ENCODE assay signal across 35 cellular contexts in the genomic region with DNA sequence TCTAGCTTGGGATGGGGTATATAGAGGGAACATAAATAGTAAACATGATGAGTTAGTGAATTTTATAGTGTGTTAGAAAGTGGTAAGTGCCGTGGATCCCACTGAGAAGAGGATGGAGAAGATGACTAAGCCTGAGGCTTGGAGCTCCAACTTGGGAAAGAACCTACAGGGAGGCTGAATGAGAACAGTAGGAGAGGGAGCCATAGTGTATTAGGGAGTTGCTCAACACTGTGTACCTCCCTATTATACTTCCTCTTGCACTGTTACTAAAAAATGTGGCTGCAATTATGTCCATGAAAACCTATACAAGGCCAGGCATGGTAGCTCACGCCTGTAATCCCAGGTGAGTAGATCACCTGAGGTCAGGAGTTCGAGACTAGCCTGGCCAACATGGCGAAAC. TPM values are rescaled to one million over a fixed set of nuclear protein-coding genes. Genes with fewer than 3 reads are reported as not detected.
"Had no signal": no experiment of that assay in that cellular context is flagged by ENCODE, and none has a peak within 500 bp of the region (broad histone marks: within the 10 kb centered on the region; RNA-seq: fewer than 3 reads in every experiment).

No MANE protein-coding gene starts in this region.

- DNase-seq: activated B cell treated with CpG ODN at 0.5 μM for 24 hours; activated CD4-positive, alpha-beta T cell treated with anti-CD3 and anti-CD28 coated beads, Interleukin-2, amount 50 U/mL, for 1 hour; activated CD8-positive, alpha-beta T cell treated with anti-CD3 and anti-CD28 coated beads, Interleukin-2, amount 10 ng/mL, durations not matched to agents 7 days and 5 days; activated effector memory CD4-positive, alpha-beta T cell treated with anti-CD3 and anti-CD28 coated beads, Interleukin-2, amount 50 U/mL, for 16 hours; activated naive CD4-positive, alpha-beta T cell treated with anti-CD3 and anti-CD28 coated beads for 36 hours; activated naive CD8-positive, alpha-beta T cell treated with anti-CD3 and anti-CD28 coated beads for 36 hours; activated T-cell treated with anti-CD3 and anti-CD28 coated beads for 4 hours; activated T-cell treated with anti-CD3 and anti-CD28 coated beads, Interleukin-2, amount 50 U/mL, for 72 hours; adrenal gland; caudate nucleus; cortex of kidney; gastrocnemius medialis; hippocampal formation; left colon; naive thymus-derived CD8-positive, alpha-beta T cell; nucleus accumbens; pancreas; sigmoid colon; small intestine; stimulated activated CD4-positive, alpha-beta T cell treated with anti-CD3 and anti-CD28 coated beads, Interleukin-4, amount 100 ng/mL, for 24 hours; T-helper 17 cell; T1000; trophoblast cell; uterus had no signal

- H3K36me3 ChIP-seq: adrenal gland, ascending aorta, esophagus muscularis mucosa, gastrocnemius medialis, pancreas, prostate gland, sigmoid colon, thoracic aorta, uterus had no signal

- FAIRE-seq: endothelial cell of umbilical vein, keratinocyte, pancreas, small intestine had no signal

- H3K4me1 ChIP-seq: pancreas, prostate gland, uterus had no signal

- H3K27ac ChIP-seq: adrenal gland, ascending aorta, esophagus muscularis mucosa, gastrocnemius medialis, pancreas, prostate gland, sigmoid colon, thoracic aorta, uterus had no signal

- H3K27me3 ChIP-seq: adrenal gland, ascending aorta, esophagus muscularis mucosa, pancreas, sigmoid colon, uterus had no signal

- ATAC-seq: activated CD8-positive, alpha-beta T cell treated with anti-CD3 and anti-CD28 coated beads, Interleukin-2, amount 10 ng/mL, durations not matched to agents 7 days and 5 days; activated T-cell treated with anti-CD3 and anti-CD28 coated beads, Interleukin-2, amount 50 U/mL, for 72 hours; gastrocnemius medialis; left colon; naive thymus-derived CD8-positive, alpha-beta T cell; pancreas; stimulated activated effector memory CD8-positive, alpha-beta T cell treated with anti-CD3 and anti-CD28 coated beads, Interleukin-12 subunit alpha, Interleukin-12 subunit beta, amount 100 ng/mL, for 72 hours; T-helper 17 cell had no signal

- H3K9me3 ChIP-seq: adrenal gland, ascending aorta, esophagus muscularis mucosa, gastrocnemius medialis, pancreas, prostate gland, sigmoid colon, thoracic aorta, uterus had no signal

- H3K4me3 ChIP-seq: adrenal gland, ascending aorta, esophagus muscularis mucosa, gastrocnemius medialis, pancreas, prostate gland, sigmoid colon, thoracic aorta, uterus had no signal

RNA-seq across cellular contexts. Expression of gene SLC19A3, which starts 2.9 kb away (rescaled TPM):
- total RNA-seq: activated B cell treated with CpG ODN at 0.5 μM for 24 hours; activated CD8-positive, alpha-beta T cell treated with anti-CD3 and anti-CD28 coated beads, Interleukin-2, amount 10 ng/mL, durations not matched to agents 7 days and 5 days; activated naive CD4-positive, alpha-beta T cell treated with anti-CD3 and anti-CD28 coated beads for 36 hours; activated naive CD8-positive, alpha-beta T cell treated with anti-CD3 and anti-CD28 coated beads for 36 hours; activated T-cell treated with anti-CD3 and anti-CD28 coated beads, Interleukin-2, amount 50 U/mL, for 72 hours; endothelial cell of umbilical vein; naive thymus-derived CD8-positive, alpha-beta T cell; T-helper 17 cell had no signal
- polyA plus RNA-seq: naive thymus-derived CD8-positive, alpha-beta T cell had no signal

RNA-seq across cellular contexts. Expression of gene SCYGR6, which starts 3.9 kb away (rescaled TPM):
- total RNA-seq: activated B cell treated with CpG ODN at 0.5 μM for 24 hours; activated CD8-positive, alpha-beta T cell treated with anti-CD3 and anti-CD28 coated beads, Interleukin-2, amount 10 ng/mL, durations not matched to agents 7 days and 5 days; activated naive CD4-positive, alpha-beta T cell treated with anti-CD3 and anti-CD28 coated beads for 36 hours; activated naive CD8-positive, alpha-beta T cell treated with anti-CD3 and anti-CD28 coated beads for 36 hours; activated T-cell treated with anti-CD3 and anti-CD28 coated beads, Interleukin-2, amount 50 U/mL, for 72 hours; adrenal gland; ascending aorta; chondrocyte; endothelial cell of umbilical vein; esophagus muscularis mucosa; gastrocnemius medialis; left colon; naive thymus-derived CD8-positive, alpha-beta T cell; neural crest cell; pancreas; prostate gland; sigmoid colon; subcutaneous adipose tissue; T-helper 17 cell; thoracic aorta; uterus had no signal
- polyA plus RNA-seq: adrenal gland; endothelial cell of umbilical vein; keratinocyte; naive thymus-derived CD8-positive, alpha-beta T cell; pancreas; sigmoid colon; small intestine had no signal

RNA-seq across cellular contexts. Expression of gene SCYGR7, which starts 7.5 kb away (rescaled TPM):
- total RNA-seq: activated B cell treated with CpG ODN at 0.5 μM for 24 hours; activated CD8-positive, alpha-beta T cell treated with anti-CD3 and anti-CD28 coated beads, Interleukin-2, amount 10 ng/mL, durations not matched to agents 7 days and 5 days; activated naive CD4-positive, alpha-beta T cell treated with anti-CD3 and anti-CD28 coated beads for 36 hours; activated naive CD8-positive, alpha-beta T cell treated with anti-CD3 and anti-CD28 coated beads for 36 hours; activated T-cell treated with anti-CD3 and anti-CD28 coated beads, Interleukin-2, amount 50 U/mL, for 72 hours; adrenal gland; ascending aorta; chondrocyte; endothelial cell of umbilical vein; esophagus muscularis mucosa; gastrocnemius medialis; left colon; naive thymus-derived CD8-positive, alpha-beta T cell; neural crest cell; pancreas; prostate gland; sigmoid colon; subcutaneous adipose tissue; T-helper 17 cell; thoracic aorta; uterus had no signal
- polyA plus RNA-seq: adrenal gland; endothelial cell of umbilical vein; keratinocyte; naive thymus-derived CD8-positive, alpha-beta T cell; pancreas; sigmoid colon; small intestine had no signal

RNA-seq across cellular contexts. Expression of gene SCYGR8, which starts 25.0 kb away (rescaled TPM):
- total RNA-seq: activated B cell treated with CpG ODN at 0.5 μM for 24 hours; activated CD8-positive, alpha-beta T cell treated with anti-CD3 and anti-CD28 coated beads, Interleukin-2, amount 10 ng/mL, durations not matched to agents 7 days and 5 days; activated naive CD4-positive, alpha-beta T cell treated with anti-CD3 and anti-CD28 coated beads for 36 hours; activated naive CD8-positive, alpha-beta T cell treated with anti-CD3 and anti-CD28 coated beads for 36 hours; activated T-cell treated with anti-CD3 and anti-CD28 coated beads, Interleukin-2, amount 50 U/mL, for 72 hours; adrenal gland; ascending aorta; chondrocyte; endothelial cell of umbilical vein; esophagus muscularis mucosa; gastrocnemius medialis; left colon; naive thymus-derived CD8-positive, alpha-beta T cell; neural crest cell; pancreas; prostate gland; sigmoid colon; subcutaneous adipose tissue; T-helper 17 cell; thoracic aorta; uterus had no signal
- polyA plus RNA-seq: adrenal gland; endothelial cell of umbilical vein; keratinocyte; naive thymus-derived CD8-positive, alpha-beta T cell; pancreas; sigmoid colon; small intestine had no signal

RNA-seq across cellular contexts. Expression of gene SCYGR5, which starts 54.1 kb away (rescaled TPM):
- total RNA-seq: activated B cell treated with CpG ODN at 0.5 μM for 24 hours; activated CD8-positive, alpha-beta T cell treated with anti-CD3 and anti-CD28 coated beads, Interleukin-2, amount 10 ng/mL, durations not matched to agents 7 days and 5 days; activated naive CD4-positive, alpha-beta T cell treated with anti-CD3 and anti-CD28 coated beads for 36 hours; activated naive CD8-positive, alpha-beta T cell treated with anti-CD3 and anti-CD28 coated beads for 36 hours; activated T-cell treated with anti-CD3 and anti-CD28 coated beads, Interleukin-2, amount 50 U/mL, for 72 hours; adrenal gland; ascending aorta; chondrocyte; endothelial cell of umbilical vein; esophagus muscularis mucosa; gastrocnemius medialis; left colon; lower leg skin; naive thymus-derived CD8-positive, alpha-beta T cell; neural crest cell; pancreas; prostate gland; sigmoid colon; subcutaneous adipose tissue; T-helper 17 cell; thoracic aorta; uterus had no signal
- polyA plus RNA-seq: adrenal gland; endothelial cell of umbilical vein; keratinocyte; naive thymus-derived CD8-positive, alpha-beta T cell; pancreas; sigmoid colon; small intestine had no signal
